9 cellular contexts compared by ENCODE assay signal in the genomic region with DNA sequence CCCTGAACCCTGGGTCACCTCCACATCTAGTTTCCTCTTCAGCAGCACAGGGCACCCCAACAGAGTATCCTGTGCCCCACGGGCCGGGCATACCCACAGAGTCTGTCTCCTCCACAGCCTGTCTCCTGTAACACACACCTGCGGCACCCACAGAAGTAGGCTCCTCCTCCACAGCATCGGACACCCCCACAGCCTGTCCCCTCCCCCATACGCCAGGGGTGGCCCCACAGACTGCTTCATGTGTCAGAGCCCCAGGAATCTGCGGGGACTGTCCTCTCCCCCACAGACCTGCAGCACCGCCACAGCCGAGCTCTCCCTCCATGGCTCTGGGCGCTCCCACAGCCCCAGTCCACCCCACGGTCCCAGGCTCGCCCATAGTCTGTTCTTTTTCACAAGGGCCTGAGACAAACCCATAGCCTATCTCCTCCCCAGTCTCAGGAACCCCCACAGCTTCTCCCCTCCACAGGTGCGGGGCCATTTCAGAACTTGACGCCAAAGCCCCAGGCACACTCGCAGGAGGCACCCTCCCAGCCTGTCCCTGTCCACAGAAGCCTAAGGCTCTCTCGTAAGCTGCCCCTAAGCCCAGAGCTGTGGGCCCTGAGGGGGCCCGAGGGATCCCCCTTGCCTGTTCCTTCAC. TPM values are rescaled to one million over a fixed set of nuclear protein-coding genes. Genes with fewer than 3 reads are reported as not detected.
DNase-seq lines count a peak whose midpoint lies in the region; FAIRE-seq and TF ChIP-seq lines count a peak whose summit lies in the region.
"Had no signal": no experiment of that assay in that cellular context is flagged by ENCODE, and none has a peak within 500 bp of the region (broad histone marks: within the 10 kb centered on the region; RNA-seq: fewer than 3 reads in every experiment).

No MANE protein-coding gene starts in this region.

- H3K9me3 Mint-ChIP-seq in CD4-positive, alpha-beta memory T cell = no peaks in the 10 kb centered on the region

- peaks cover 8% of the 10 kb centered on the region for H3K36me3 ChIP-seq in CD4-positive, alpha-beta memory T cell (ENCODE audit: insufficient read depth, low read length)
- peaks cover 23% of the 10 kb centered on the region for H3K36me3 ChIP-seq in PC-9 (ENCODE audit: low read depth)
- peaks cover 5 to 57% of the 10 kb centered on the region in 2 donors for H3K36me3 ChIP-seq in neuronal stem cell (replicated peaks in 1 of 2; ENCODE audit: control insufficient read depth in 2 of 2, insufficient read depth in 2 of 2, low read length in 2 of 2)

- H3K4me2 ChIP-seq in PC-9 = peak overlapping the region; percentile 95
- peak overlapping the region; percentile 90 for H3K4me2 ChIP-seq in neuronal stem cell (ENCODE audit: insufficient read depth, low read length, poor library complexity, severe bottlenecking)

- H3K79me1 ChIP-seq in neuronal stem cell (ENCODE audit: low read depth, low read length) = peaks cover 33% of the 10 kb centered on the region

- H3K36me3 Mint-ChIP-seq in CD4-positive, alpha-beta memory T cell = peaks cover 16 to 32% of the 10 kb centered on the region in 2 donors

- peak overlapping the region; percentile 95 to 98 (median 96) for H3K4me3 Mint-ChIP-seq in CD4-positive, alpha-beta memory T cell

- H4K20me1 ChIP-seq in PC-9 (ENCODE audit: insufficient read depth) = no peaks in the 10 kb centered on the region; the same call in 1 of the 2 replicates

- CTCF ChIA-PET in CD4-positive, alpha-beta memory T cell (lab: Charles Lee; ENCODE audit: partially characterized antibody) = no interaction called here
- CTCF ChIA-PET in PC-9 (lab: Charles Lee) = no interaction called here

- no peak overlapping the region for H4K91ac ChIP-seq in neuronal stem cell (ENCODE audit: low read depth, low read length, poor library complexity)

- no peaks in the 10 kb centered on the region for H3K27me3 Mint-ChIP-seq in CD4-positive, alpha-beta memory T cell

- H2AK5ac ChIP-seq in neuronal stem cell (ENCODE audit: low read depth, low read length) = peak overlapping the region; percentile 97

- H3K27me3 ChIP-seq in CD4-positive, alpha-beta memory T cell (ENCODE audit: insufficient read depth, low read length) = no peaks in the 10 kb centered on the region
- H3K27me3 ChIP-seq in PC-9 (ENCODE audit: insufficient read depth, low read depth) (no peaks in the 10 kb centered on the region), neuronal stem cell (ENCODE audit: control insufficient read depth in 3 of 3, insufficient read depth in 3 of 3, low read depth in 1 of 3, low read length in 3 of 3) (no peaks in the 10 kb centered on the region)

- peak overlapping the region; percentile 50 for H3K23ac ChIP-seq in neuronal stem cell (ENCODE audit: low read depth, low read length, poor library complexity)

- FAIRE-seq in H54 (lab: Jason Lieb, UNC) = no peak

- TF ChIP-seq CTCF in PC-9 (conservative IDR thresholded peaks at IDR 0.05) (no peak), epithelial cell of proximal tubule (conservative IDR thresholded peaks at IDR 0.05; ENCODE audit: low read depth, low read length) (no peak)

- H2BK120ac ChIP-seq in neuronal stem cell (ENCODE audit: low read depth, low read length) = peak overlapping the region; percentile 9

- TF ChIP-seq POLR2A in H54 (IDR thresholded peaks at IDR 0.05; ENCODE audit: low read depth, low read length) = no peak

- intact Hi-C loops in CD4-positive, alpha-beta memory T cell (cut with micrococcal nuclease) = no loop called here
- intact Hi-C loops in PC-9 (cut with micrococcal nuclease; ENCODE audit: unreplicated experiment) = no loop called here

- H2BK12ac ChIP-seq in neuronal stem cell (ENCODE audit: low read length) = no peak overlapping the region

- no peak overlapping the region for H3K18ac ChIP-seq in neuronal stem cell (ENCODE audit: low read length)

- peak overlapping the region; percentile 69 for H2BK5ac ChIP-seq in neuronal stem cell (ENCODE audit: low read length)

- peak overlapping the region; percentile 9 for H3K14ac ChIP-seq in neuronal stem cell (ENCODE audit: low read length)

- H2BK15ac ChIP-seq in neuronal stem cell (ENCODE audit: low read length) = no peak overlapping the region

- H3K9ac ChIP-seq in neuronal stem cell (ENCODE audit: low read depth, low read length, poor library complexity) = no peak overlapping the region

- H3K9me2 ChIP-seq in PC-9 (ENCODE audit: insufficient read depth) = no peaks in the 10 kb centered on the region

- H3K4me3 ChIP-seq in CD4-positive, alpha-beta memory T cell (ENCODE audit: low read length in 2 of 2) = peak overlapping the region; percentile 17 to 94
- peak overlapping the region; percentile 81 for H3K4me3 ChIP-seq in PC-9
- H3K4me3 ChIP-seq in epithelial cell of proximal tubule (ENCODE audit: low read depth, low read length) = peak overlapping the region; percentile 98
- H3K4me3 ChIP-seq in neuronal stem cell (ENCODE audit: low read length in 2 of 2) = peak overlapping the region; percentile 76 to 97

- H3K4me1 Mint-ChIP-seq in CD4-positive, alpha-beta memory T cell = peaks cover 12 to 55% (median 36%) of the 10 kb centered on the region in 4 donors

- H3K4ac ChIP-seq in neuronal stem cell (ENCODE audit: low read length) = peak overlapping the region; percentile 70

- H3K27ac ChIP-seq in CD4-positive, alpha-beta memory T cell (ENCODE audit: low read depth, low read length) = peak overlapping the region; percentile 81
- H3K27ac ChIP-seq in PC-9 (no peak overlapping the region), neuronal stem cell (replicated peaks; ENCODE audit: low read length) (no peak overlapping the region)

- BruUV-seq in PC-9 (replicated peaks; lab: Mats Ljungman, UMichigan) = no TSS peak

- H3K79me2 ChIP-seq in PC-9 (ENCODE audit: low read depth) = peaks cover 61% of the 10 kb centered on the region

- H3K4me1 ChIP-seq in CD4-positive, alpha-beta memory T cell (ENCODE audit: insufficient read depth, low read length) = peaks cover 40% of the 10 kb centered on the region
- H3K4me1 ChIP-seq in PC-9 (replicated peaks; ENCODE audit: insufficient read depth) (peaks cover 31% of the 10 kb centered on the region), neuronal stem cell (ENCODE audit: control insufficient read depth in 2 of 2, insufficient read depth in 1 of 2, low read depth in 1 of 2, low read length in 2 of 2) (peaks cover 9 to 13% of the 10 kb centered on the region in 2 donors)

- WGBS in neuronal stem cell (ENCODE audit: extremely low coverage in 2 of 2, insufficient read length in 2 of 2, insufficient replicate concordance in 1 of 2), 2 donors = no CpG with 5 or more reads among the region's 16 CpGs

- peak overlapping the region; percentile 93 for H2AFZ ChIP-seq in PC-9
- peak overlapping the region; percentile 100 for H2AFZ ChIP-seq in neuronal stem cell (ENCODE audit: low read length)

- no peaks in the 10 kb centered on the region for H3K9me3 ChIP-seq in CD4-positive, alpha-beta memory T cell (ENCODE audit: control insufficient read depth in 1 of 2, low read length in 2 of 2)
- no peaks in the 10 kb centered on the region for H3K9me3 ChIP-seq in PC-9 (ENCODE audit: insufficient read depth, low read depth)
- no peaks in the 10 kb centered on the region for H3K9me3 ChIP-seq in neuronal stem cell (replicated peaks in 1 of 2; ENCODE audit: control insufficient read depth in 2 of 2, insufficient read depth in 1 of 2, low read depth in 1 of 2, low read length in 2 of 2)

- no peak overlapping the region for H4K8ac ChIP-seq in neuronal stem cell (ENCODE audit: low read depth, low read length)

- POLR2A ChIA-PET in CD4-positive, alpha-beta memory T cell (lab: Charles Lee; ENCODE audit: partially characterized antibody) = interaction anchor here (1.0 to 5.6 kb wide), 4 partner anchors 9 to 166 kb away, joined by 3 to 78 read pairs (median 16); partner anchors contain the start of genes C17orf100 and MED31
- POLR2A ChIA-PET in PC-9 (lab: Charles Lee; ENCODE audit: unreplicated experiment) = interaction anchor here (0.6 to 0.8 kb wide), 3 partner anchors 14 to 1216 kb away, joined by 7 to 8 read pairs (median 7); no protein-coding TSS in a partner anchor

- peak overlapping the region; percentile 23 to 99 (median 86) for H3K27ac Mint-ChIP-seq in CD4-positive, alpha-beta memory T cell

- H3F3A ChIP-seq in PC-9 (ENCODE audit: insufficient read depth, low read depth) = peaks cover 36% of the 10 kb centered on the region

- peak in 1 of 5 donors; percentile 33 for DNase-seq in CD4-positive, alpha-beta memory T cell
- DNase-seq in PC-9 = peak in 1 of 2 experiments; percentile 62
- no peak for DNase-seq in epithelial cell of proximal tubule (ENCODE audit: low read depth)
- no peak for DNase-seq in neuronal stem cell (ENCODE audit: low spot score)
- DNase-seq in foreskin melanocyte = no peak
- DNase-seq in H54 (ENCODE audit: insufficient read length, low spot score) = no peak
- no peak for DNase-seq in medulla oblongata (ENCODE audit: extremely low spot score)
- DNase-seq in NCI-H146 treated with DMSO at 0.1 percent for 48 hours (lab: John Stamatoyannopoulos, UW; ENCODE audit: unreplicated experiment) = no peak
- DNase-seq: stimulated activated CD4-positive, alpha-beta T cell treated with anti-CD3 and anti-CD28 coated beads, Interleukin-12 subunit alpha, Interleukin-12 subunit beta, amount 100 ng/mL, for 4 hours had no signal

RNA-seq across cellular contexts. Expression of gene KIAA0753, which starts 1.4 kb away (rescaled TPM):
- 10 to 100 TPM; 15.6 to 18.6 TPM for total RNA-seq in CD4-positive, alpha-beta memory T cell
- 1 to 10 TPM; 1.8 to 3.4 TPM for polyA plus RNA-seq in CD4-positive, alpha-beta memory T cell
- total RNA-seq in PC-9 (2021) (34.1 and 47.0 TPM in 2 replicates), epithelial cell of proximal tubule (13.5 and 15.7 TPM in 2 replicates)
- 14.1 TPM for polyA plus RNA-seq in neuronal stem cell (2013, experiment 1 of 2)
- 14.9 TPM for polyA plus RNA-seq in neuronal stem cell (2013, experiment 2 of 2)

RNA-seq across cellular contexts. Expression of gene TXNDC17, which starts 1.7 kb away (rescaled TPM):
- 10 to 100 TPM; 17.0 to 27.1 TPM for total RNA-seq in CD4-positive, alpha-beta memory T cell
- 100 to 1,000 TPM in 1 of 2 donors, 10 to 100 TPM in 1; 74.7 to 122 TPM for polyA plus RNA-seq in CD4-positive, alpha-beta memory T cell
- total RNA-seq in PC-9 (2021) = 103 and 114 TPM in 2 replicates
- 351 and 501 TPM in 2 replicates for total RNA-seq in epithelial cell of proximal tubule
- 130 TPM for polyA plus RNA-seq in neuronal stem cell (2013, experiment 1 of 2)
- polyA plus RNA-seq in neuronal stem cell (2013, experiment 2 of 2) = 139 TPM

RNA-seq across cellular contexts. Expression of gene MED31, which starts 12.3 kb away (rescaled TPM):
- total RNA-seq in CD4-positive, alpha-beta memory T cell = 10 to 100 TPM; 30.8 to 35.8 TPM
- polyA plus RNA-seq in CD4-positive, alpha-beta memory T cell = 10 to 100 TPM; 25.6 to 44.7 TPM
- 19.2 and 41.4 TPM in 2 replicates for total RNA-seq in PC-9 (2021)
- total RNA-seq in epithelial cell of proximal tubule = 10.1 and 23.9 TPM in 2 replicates
- 39.1 TPM for polyA plus RNA-seq in neuronal stem cell (2013, experiment 1 of 2)
- polyA plus RNA-seq in neuronal stem cell (2013, experiment 2 of 2) = 41.1 TPM

RNA-seq across cellular contexts. Expression of gene C17orf100, which starts 12.4 kb away (rescaled TPM):
- total RNA-seq in CD4-positive, alpha-beta memory T cell = 1 to 10 TPM; 4.0 to 4.3 TPM
- polyA plus RNA-seq in CD4-positive, alpha-beta memory T cell = 1 to 10 TPM; 4.3 to 4.7 TPM
- total RNA-seq in PC-9 (2021) = 2.3 and 4.4 TPM in 2 replicates
- total RNA-seq in epithelial cell of proximal tubule = 0.22 and 1.2 TPM in 2 replicates
- polyA plus RNA-seq in neuronal stem cell (2013, experiment 1 of 2) = 7.5 TPM
- 7.7 TPM for polyA plus RNA-seq in neuronal stem cell (2013, experiment 2 of 2)
